ENCODE assay signal across 22 cellular contexts in genomic region chr12:38465020-38465419, GRCh38.
"Had no signal": no experiment of that assay in that cellular context is flagged by ENCODE, and none has a peak within 500 bp of the region (broad histone marks: within the 10 kb centered on the region; RNA-seq: fewer than 3 reads in every experiment).

No MANE protein-coding gene starts in this region.

- H3K4me1 Mint-ChIP-seq: activated CD8-positive, alpha-beta memory T cell treated with anti-CD3 and anti-CD28 coated beads, Interleukin-2, amount 10 ng/mL, durations not matched to agents 7 days and 5 days; activated naive CD8-positive, alpha-beta T cell treated with anti-CD3 and anti-CD28 coated beads, Interleukin-2, amount 50 U/mL, for 24 hours; stimulated activated naive B cell treated with anti-CD40 and anti-IgM and Interleukin-4, amounts not matched to agents 10 μg/mL and 1 μg/mL and 100 μg/mL, for 72 hours had no signal

- H3K27ac Mint-ChIP-seq: activated CD8-positive, alpha-beta memory T cell treated with anti-CD3 and anti-CD28 coated beads, Interleukin-2, amount 10 ng/mL, durations not matched to agents 7 days and 5 days; activated CD8-positive, alpha-beta T cell treated with anti-CD3 and anti-CD28 coated beads for 36 hours; activated naive CD8-positive, alpha-beta T cell treated with anti-CD3 and anti-CD28 coated beads, Interleukin-2, amount 50 U/mL, for 24 hours; endodermal cell; natural killer cell treated with Interleukin-12 subunit alpha and Interleukin-12 subunit beta and Interleukin-15 and Interleukin-18, amount 100 ng/mL, for 72 hours; stimulated activated naive B cell treated with anti-CD40 and anti-IgM and Interleukin-4, amounts not matched to agents 10 μg/mL and 1 μg/mL and 100 μg/mL, for 72 hours had no signal

- H3K27me3 Mint-ChIP-seq: activated CD8-positive, alpha-beta memory T cell treated with anti-CD3 and anti-CD28 coated beads, Interleukin-2, amount 10 ng/mL, durations not matched to agents 7 days and 5 days; activated CD8-positive, alpha-beta T cell treated with anti-CD3 and anti-CD28 coated beads for 36 hours; activated naive CD8-positive, alpha-beta T cell treated with anti-CD3 and anti-CD28 coated beads, Interleukin-2, amount 50 U/mL, for 24 hours; natural killer cell treated with Interleukin-12 subunit alpha and Interleukin-12 subunit beta and Interleukin-15 and Interleukin-18, amount 100 ng/mL, for 72 hours; stimulated activated naive B cell treated with anti-CD40 and anti-IgM and Interleukin-4, amounts not matched to agents 10 μg/mL and 1 μg/mL and 100 μg/mL, for 72 hours had no signal

- H3K4me3 Mint-ChIP-seq: activated CD8-positive, alpha-beta memory T cell treated with anti-CD3 and anti-CD28 coated beads, Interleukin-2, amount 10 ng/mL, durations not matched to agents 7 days and 5 days; activated CD8-positive, alpha-beta T cell treated with anti-CD3 and anti-CD28 coated beads for 36 hours; activated naive CD8-positive, alpha-beta T cell treated with anti-CD3 and anti-CD28 coated beads, Interleukin-2, amount 50 U/mL, for 24 hours; endodermal cell; natural killer cell treated with Interleukin-12 subunit alpha and Interleukin-12 subunit beta and Interleukin-15 and Interleukin-18, amount 100 ng/mL, for 72 hours; stimulated activated naive B cell treated with anti-CD40 and anti-IgM and Interleukin-4, amounts not matched to agents 10 μg/mL and 1 μg/mL and 100 μg/mL, for 72 hours had no signal

- FAIRE-seq: islet of Langerhans, urothelium cell line had no signal

- H3K36me3 Mint-ChIP-seq: activated CD8-positive, alpha-beta memory T cell treated with anti-CD3 and anti-CD28 coated beads, Interleukin-2, amount 10 ng/mL, durations not matched to agents 7 days and 5 days; natural killer cell treated with Interleukin-12 subunit alpha and Interleukin-12 subunit beta and Interleukin-15 and Interleukin-18, amount 100 ng/mL, for 72 hours; stimulated activated naive B cell treated with anti-CD40 and anti-IgM and Interleukin-4, amounts not matched to agents 10 μg/mL and 1 μg/mL and 100 μg/mL, for 72 hours had no signal

- H3K4me3 ChIP-seq: coronary artery, gastroesophageal sphincter, ovary, prostate gland, transverse colon had no signal

- H3K9me3 Mint-ChIP-seq: activated CD8-positive, alpha-beta T cell treated with anti-CD3 and anti-CD28 coated beads for 36 hours; activated naive CD8-positive, alpha-beta T cell treated with anti-CD3 and anti-CD28 coated beads, Interleukin-2, amount 50 U/mL, for 24 hours; endodermal cell had no signal

- DNase-seq: activated CD4-positive, alpha-beta T cell treated with anti-CD3 and anti-CD28 coated beads for 48 hours; activated CD8-positive, alpha-beta memory T cell treated with anti-CD3 and anti-CD28 coated beads, Interleukin-2, amount 10 ng/mL, durations not matched to agents 7 days and 5 days; activated CD8-positive, alpha-beta T cell treated with anti-CD3 and anti-CD28 coated beads for 36 hours; activated effector memory CD4-positive, alpha-beta T cell treated with anti-CD3 and anti-CD28 coated beads, Interleukin-2, amount 50 U/mL, for 16 hours; activated naive CD4-positive, alpha-beta T cell treated with anti-CD3 and anti-CD28 coated beads, Interleukin-2, amount 50 U/mL, for 16 hours; activated naive CD8-positive, alpha-beta T cell treated with anti-CD3 and anti-CD28 coated beads, Interleukin-2, amount 50 U/mL, for 24 hours; activated T-cell treated with anti-CD3 and anti-CD28 coated beads for 4 hours; cerebellar nuclear complex; endodermal cell; head of caudate nucleus; hypothalamus; ovary; stimulated activated CD4-positive, alpha-beta T cell treated with anti-CD3 and anti-CD28 coated beads, Interleukin-2, amount 100 ng/mL, for 48 hours; stimulated activated CD8-positive, alpha-beta memory T cell treated with anti-CD3 and anti-CD28 coated beads, Interleukin-4, amount 100 ng/mL, for 48 hours; stimulated activated naive B cell treated with anti-CD40 and anti-IgM and Interleukin-4, amounts not matched to agents 10 μg/mL and 1 μg/mL and 100 μg/mL, for 72 hours; transverse colon had no signal

- ATAC-seq: activated CD8-positive, alpha-beta memory T cell treated with anti-CD3 and anti-CD28 coated beads, Interleukin-2, amount 10 ng/mL, durations not matched to agents 7 days and 5 days; activated CD8-positive, alpha-beta T cell treated with anti-CD3 and anti-CD28 coated beads for 36 hours; activated naive CD8-positive, alpha-beta T cell treated with anti-CD3 and anti-CD28 coated beads, Interleukin-2, amount 50 U/mL, for 24 hours; gastroesophageal sphincter; natural killer cell treated with Interleukin-12 subunit alpha and Interleukin-12 subunit beta and Interleukin-15 and Interleukin-18, amount 100 ng/mL, for 72 hours; stimulated activated naive B cell treated with anti-CD40 and anti-IgM and Interleukin-4, amounts not matched to agents 10 μg/mL and 1 μg/mL and 100 μg/mL, for 72 hours had no signal
